8 cellular contexts compared by ENCODE assay signal in the genomic region with DNA sequence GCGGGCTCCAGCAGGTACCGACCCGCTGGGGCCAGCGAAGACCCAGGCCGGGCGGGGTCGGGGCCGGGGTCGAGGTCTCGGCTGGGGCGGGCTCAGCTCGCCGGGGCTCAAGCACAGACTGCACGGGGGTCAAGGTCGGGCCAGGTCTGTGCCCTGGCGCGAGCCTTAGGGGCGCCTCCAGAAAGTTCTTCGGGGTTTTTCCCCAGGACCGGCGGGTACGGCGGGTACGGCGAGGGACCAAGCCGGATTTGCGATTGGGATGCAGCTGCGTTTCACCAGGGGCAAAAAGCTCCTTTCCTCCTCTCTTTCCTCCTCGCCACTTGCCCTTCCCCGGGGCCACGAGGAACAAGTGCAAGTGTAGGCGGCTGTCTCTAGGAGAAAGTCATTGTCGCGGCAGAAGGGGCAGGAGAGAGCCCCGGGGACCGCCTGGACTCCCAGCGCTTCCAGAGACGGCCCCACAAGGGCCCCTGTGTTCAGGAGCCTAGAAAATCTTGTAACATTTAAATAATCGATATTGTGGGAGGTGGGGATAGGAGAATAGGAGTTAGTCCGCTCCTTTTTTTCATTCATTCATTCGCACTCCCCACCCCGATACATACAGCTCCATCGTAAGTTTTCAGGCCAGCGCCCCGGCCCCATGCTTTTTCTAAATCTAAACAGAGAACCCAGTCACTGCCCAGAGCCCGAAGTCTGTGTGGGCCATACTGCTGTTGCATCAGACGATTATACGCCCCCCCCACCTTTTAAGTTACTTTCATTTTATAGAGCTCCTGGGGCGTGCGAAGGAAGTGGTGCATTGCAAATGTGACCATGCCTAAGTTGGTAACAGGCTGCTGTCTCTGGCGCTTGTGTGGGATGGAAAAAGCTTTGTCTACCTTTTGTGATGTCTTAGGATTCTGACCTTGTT. TPM values are rescaled to one million over a fixed set of nuclear protein-coding genes. Genes with fewer than 3 reads are reported as not detected.
DNase-seq lines count a peak whose midpoint lies in the region; ATAC-seq and TF ChIP-seq lines count a peak whose summit lies in the region.

No MANE protein-coding gene starts in this region.

- ATAC-seq in GM19023 (IDR thresholded peaks at IDR 0.05; ENCODE audit: unreplicated experiment) (peak; percentile 31), HG03196 (IDR thresholded peaks at IDR 0.05; ENCODE audit: unreplicated experiment) (peak; percentile 30)

- peak overlapping the region; percentile 96 for H3K27ac Mint-ChIP-seq in endodermal cell
- peak overlapping the region; percentile 96 for H3K27ac Mint-ChIP-seq in stimulated activated naive CD8-positive, alpha-beta T cell treated with anti-CD3 and anti-CD28 coated beads, Interleukin-15, Interleukin-2, amounts not matched to agents 100 ng/mL and 50 ng/mL, for 24 hours

- DNase-seq in Ammon's horn (ENCODE audit: low spot score): peak; percentile 10
- peak; percentile 12 for DNase-seq in NCI-H524 treated with DMSO at 0.1 percent for 48 hours (lab: John Stamatoyannopoulos, UW)
- peak; percentile 54 to 64 for DNase-seq in activated CD4-positive, alpha-beta T cell treated with anti-CD3 and anti-CD28 coated beads, Interleukin-2, amount 50 U/mL, for 4 hours
- DNase-seq in endodermal cell: peak; percentile 74

- H3K36me3 ChIP-seq in endodermal cell (ENCODE audit: control insufficient read depth, insufficient read depth, low read length): peaks cover 8% of the 10 kb centered on the region
- no peaks in the 10 kb centered on the region for H3K36me3 ChIP-seq in muscle layer of duodenum (ENCODE audit: control insufficient read depth in 1 of 2, insufficient read depth in 2 of 2, low read length in 2 of 2)

- H3K4me1 ChIP-seq in endodermal cell (ENCODE audit: control insufficient read depth, insufficient read depth, low read length) (peaks cover 8% of the 10 kb centered on the region), muscle layer of duodenum (ENCODE audit: control insufficient read depth in 1 of 2, insufficient read depth in 2 of 2, low read length in 2 of 2) (peaks cover 0 to 11% of the 10 kb centered on the region in 2 donors)

- peak; percentile 16 for TF ChIP-seq CTCF in endodermal cell (conservative IDR thresholded peaks at IDR 0.05)

- H3K4me1 Mint-ChIP-seq in endodermal cell: peaks cover 46% of the 10 kb centered on the region
- H3K4me1 Mint-ChIP-seq in stimulated activated naive CD8-positive, alpha-beta T cell treated with anti-CD3 and anti-CD28 coated beads, Interleukin-15, Interleukin-2, amounts not matched to agents 100 ng/mL and 50 ng/mL, for 24 hours (ENCODE audit: low read depth): peaks cover 53% of the 10 kb centered on the region

- WGBS in endodermal cell (ENCODE audit: insufficient coverage in 1 of 2, insufficient read length in 1 of 2), 2 experiments: 0 to 1% methylated on average over 23 to 49 of the region's 51 CpGs

- H3K4me3 ChIP-seq in endodermal cell (ENCODE audit: low read length) (peak overlapping the region; percentile 91), muscle layer of duodenum (ENCODE audit: low read depth in 1 of 2, low read length in 2 of 2) (peak overlapping the region; percentile 71 to 72)

- no peaks in the 10 kb centered on the region for H3K27me3 Mint-ChIP-seq in endodermal cell (ENCODE audit: insufficient read depth)
- no peaks in the 10 kb centered on the region for H3K27me3 Mint-ChIP-seq in stimulated activated naive CD8-positive, alpha-beta T cell treated with anti-CD3 and anti-CD28 coated beads, Interleukin-15, Interleukin-2, amounts not matched to agents 100 ng/mL and 50 ng/mL, for 24 hours

- peaks cover 11% of the 10 kb centered on the region for H3K27me3 ChIP-seq in endodermal cell (ENCODE audit: control insufficient read depth, insufficient read depth, low read length, poor library complexity, severe bottlenecking)
- peaks cover 5% of the 10 kb centered on the region for H3K27me3 ChIP-seq in muscle layer of duodenum (ENCODE audit: low read depth, low read length)

- H3K4me3 Mint-ChIP-seq in endodermal cell: peak overlapping the region; percentile 94
- peak overlapping the region; percentile 96 for H3K4me3 Mint-ChIP-seq in stimulated activated naive CD8-positive, alpha-beta T cell treated with anti-CD3 and anti-CD28 coated beads, Interleukin-15, Interleukin-2, amounts not matched to agents 100 ng/mL and 50 ng/mL, for 24 hours

- no peaks in the 10 kb centered on the region for H3K9me3 Mint-ChIP-seq in endodermal cell
- H3K9me3 Mint-ChIP-seq in stimulated activated naive CD8-positive, alpha-beta T cell treated with anti-CD3 and anti-CD28 coated beads, Interleukin-15, Interleukin-2, amounts not matched to agents 100 ng/mL and 50 ng/mL, for 24 hours: no peaks in the 10 kb centered on the region

- H3K9ac ChIP-seq in endodermal cell (ENCODE audit: extremely low read depth, low read length, poor library complexity, severe bottlenecking): peak overlapping the region; percentile 76

- peaks cover 26% of the 10 kb centered on the region for H3K36me3 Mint-ChIP-seq in endodermal cell (ENCODE audit: low read depth)
- H3K36me3 Mint-ChIP-seq in stimulated activated naive CD8-positive, alpha-beta T cell treated with anti-CD3 and anti-CD28 coated beads, Interleukin-15, Interleukin-2, amounts not matched to agents 100 ng/mL and 50 ng/mL, for 24 hours (ENCODE audit: low read depth): peaks cover 42% of the 10 kb centered on the region

- H3K27ac ChIP-seq in endodermal cell (ENCODE audit: low read depth, low read length): peak overlapping the region; percentile 52
- peak overlapping the region; percentile 81 for H3K27ac ChIP-seq in muscle layer of duodenum (ENCODE audit: low read length)

- H3K9me3 ChIP-seq in endodermal cell (ENCODE audit: control insufficient read depth, low read length): no peaks in the 10 kb centered on the region
- no peaks in the 10 kb centered on the region for H3K9me3 ChIP-seq in muscle layer of duodenum (ENCODE audit: control insufficient read depth in 1 of 2, low read length in 2 of 2)

RNA-seq across cellular contexts. Expression of a gene that starts 0.7 kb away (rescaled TPM):
- total RNA-seq in endodermal cell: 100 to 1,000 TPM in 1 of 2 donors, 10 to 100 TPM in 1; 56.6 to 106 TPM
- polyA plus RNA-seq in endodermal cell (2013, experiment 1 of 2): 17.2 TPM
- polyA plus RNA-seq in endodermal cell (2013, experiment 2 of 2): 10.3 TPM

Comparison
In these comparisons a context has a peak if more than half of its experiments do, and no peak if none do; other contexts are left out.
1. Peak in every context shown above with its lines: DNase-seq, ATAC-seq, H3K4me3 ChIP-seq and H3K27ac ChIP-seq.
2. DNase-seq: peak in every context shown above with its lines; median percentile 74 in endodermal cell; 59 in activated CD4-positive, alpha-beta T cell treated with anti-CD3 and anti-CD28 coated beads, Interleukin-2, amount 50 U/mL, for 4 hours; 12 in NCI-H524 treated with DMSO at 0.1 percent for 48 hours; 10 in Ammon's horn.